Comparison of ENCODE assay signal across 8 cellular contexts in the genomic region with DNA sequence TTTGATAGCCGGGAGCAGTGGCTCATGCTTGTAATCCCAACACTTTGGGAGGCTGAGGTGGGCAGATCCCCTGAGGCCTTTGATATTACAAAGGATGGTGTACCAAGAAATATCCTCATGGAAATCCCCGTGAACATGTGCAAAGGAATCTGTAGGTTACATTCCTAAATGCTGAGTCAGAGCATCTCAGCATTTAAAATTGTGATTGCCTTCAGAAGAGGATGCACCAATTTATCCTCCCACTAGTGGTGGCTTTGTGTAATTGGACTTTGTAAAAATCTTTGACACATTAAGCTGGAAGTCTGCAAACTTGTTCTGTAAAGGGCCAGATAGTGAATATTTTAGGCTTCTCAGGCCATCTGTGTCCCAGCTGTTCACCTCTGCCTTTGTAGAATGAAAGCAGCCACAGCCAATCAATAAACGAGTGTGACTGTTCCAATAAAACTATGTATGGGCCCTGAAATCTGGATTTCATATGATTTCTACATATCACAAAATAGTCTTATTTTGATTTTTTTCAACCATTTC. TPM values are rescaled to one million over a fixed set of nuclear protein-coding genes. Genes with fewer than 3 reads are reported as not detected.
A peak's percentile ranks its signal among the peaks of the same experiment; 100 is the strongest.
DNase-seq lines count a peak whose midpoint lies in the region; ATAC-seq and TF ChIP-seq lines count a peak whose summit lies in the region.

No MANE protein-coding gene starts in this region.

- CTCF ChIA-PET in AG04450 (lab: Charles Lee): interaction anchor here (0.7 to 2.0 kb wide), 13 partner anchors 9 to 825 kb away, joined by 3 to 15 read pairs (median 4); partner anchors contain the start of gene TMEM14B

- no peaks in the 10 kb centered on the region for H3K27me3 ChIP-seq in AG04450 (ENCODE audit: control insufficient read depth, insufficient read depth, low read length)
- H3K27me3 ChIP-seq in SJSA1 (replicated peaks): no peaks in the 10 kb centered on the region

- no peaks in the 10 kb centered on the region for H3K9me3 Mint-ChIP-seq in nephron progenitor cell
- no peaks in the 10 kb centered on the region for H3K9me3 Mint-ChIP-seq in stimulated activated memory B cell treated with anti-CD40 and anti-IgM and Interleukin-4, amounts not matched to agents 10 μg/mL and 1 μg/mL and 100 μg/mL, for 72 hours

- H3K27ac ChIP-seq in AG04450 (ENCODE audit: low read depth, low read length): peak overlapping the region; percentile 67
- peak overlapping the region; percentile 70 for H3K27ac ChIP-seq in SJSA1

- peaks cover 4% of the 10 kb centered on the region for H3K4me1 Mint-ChIP-seq in nephron progenitor cell
- H3K4me1 Mint-ChIP-seq in stimulated activated memory B cell treated with anti-CD40 and anti-IgM and Interleukin-4, amounts not matched to agents 10 μg/mL and 1 μg/mL and 100 μg/mL, for 72 hours: peaks cover 18% of the 10 kb centered on the region

- H3K36me3 ChIP-seq in SJSA1: peaks cover 65% of the 10 kb centered on the region

- TF ChIP-seq CTCF in AG04450 (IDR thresholded peaks at IDR 0.05; ENCODE audit: low read depth, low read length) (peak; percentile 73), GM12864 (IDR thresholded peaks at IDR 0.05; ENCODE audit: low read depth, low read length, missing control alignments) (peak; percentile 58), nephron progenitor cell (IDR thresholded peaks at IDR 0.05) (peak; percentile 48)

- POLR2A ChIA-PET in AG04450 (lab: Yijun Ruan, JAX): interaction anchor here (0.5 to 1.0 kb wide), 2 partner anchors 37 to 40 kb away, joined by 4 read pairs; partner anchors contain the start of gene TMEM14C

- no peaks in the 10 kb centered on the region for H3K27me3 Mint-ChIP-seq in nephron progenitor cell (ENCODE audit: low read depth, poor library complexity)
- no peaks in the 10 kb centered on the region for H3K27me3 Mint-ChIP-seq in stimulated activated memory B cell treated with anti-CD40 and anti-IgM and Interleukin-4, amounts not matched to agents 10 μg/mL and 1 μg/mL and 100 μg/mL, for 72 hours

- H3K9me3 ChIP-seq in AG04450 (ENCODE audit: control insufficient read depth, insufficient read depth, low read length): no peaks in the 10 kb centered on the region
- no peaks in the 10 kb centered on the region for H3K9me3 ChIP-seq in SJSA1 (replicated peaks)

- H3K4me1 ChIP-seq in SJSA1 (replicated peaks): peaks cover 27% of the 10 kb centered on the region

- H3K4me3 Mint-ChIP-seq in nephron progenitor cell: no peak overlapping the region
- H3K4me3 Mint-ChIP-seq in stimulated activated memory B cell treated with anti-CD40 and anti-IgM and Interleukin-4, amounts not matched to agents 10 μg/mL and 1 μg/mL and 100 μg/mL, for 72 hours: no peak overlapping the region

- H3K4me3 ChIP-seq in AG04450 (ENCODE audit: low read depth, low read length) (no peak overlapping the region), GM12864 (ENCODE audit: low read depth, low read length) (no peak overlapping the region), SJSA1 (no peak overlapping the region)

- peak; percentile 85 for ATAC-seq in HG03354 (IDR thresholded peaks at IDR 0.05; ENCODE audit: poor library complexity, severe bottlenecking, unreplicated experiment)
- peak; percentile 76 for ATAC-seq in esophagus mucosa
- ATAC-seq in stimulated activated memory B cell treated with anti-CD40 and anti-IgM and Interleukin-4, amounts not matched to agents 10 μg/mL and 1 μg/mL and 100 μg/mL, for 72 hours: no peak

- peaks cover 79% of the 10 kb centered on the region for H3K36me3 Mint-ChIP-seq in nephron progenitor cell (ENCODE audit: low read depth)
- peaks cover 53% of the 10 kb centered on the region for H3K36me3 Mint-ChIP-seq in stimulated activated memory B cell treated with anti-CD40 and anti-IgM and Interleukin-4, amounts not matched to agents 10 μg/mL and 1 μg/mL and 100 μg/mL, for 72 hours

- DNase-seq in AG04450 (ENCODE audit: low read depth, low spot score) (peak; percentile 86), GM12864 (ENCODE audit: low read depth) (no peak), SJSA1 (ENCODE audit: low read depth in 1 of 2, low spot score in 2 of 2) (peak; percentile 83 to 91), nephron progenitor cell (no peak), UCSD-AML1 (lab: John Stamatoyannopoulos, UW; ENCODE audit: unreplicated experiment) (no peak)

- peak overlapping the region; percentile 82 for H3K27ac Mint-ChIP-seq in nephron progenitor cell
- H3K27ac Mint-ChIP-seq in stimulated activated memory B cell treated with anti-CD40 and anti-IgM and Interleukin-4, amounts not matched to agents 10 μg/mL and 1 μg/mL and 100 μg/mL, for 72 hours: no peak overlapping the region

RNA-seq across cellular contexts. Expression of gene TMEM14B, which starts 11.8 kb away (rescaled TPM):
- 104 and 148 TPM in 2 replicates for polyA plus RNA-seq in AG04450 (2011; rRNA removed)
- polyA minus RNA-seq in AG04450 (2011; rRNA and poly(A)+ RNA removed): 30.5 and 34.9 TPM in 2 replicates
- total RNA-seq in SJSA1 (2014; rRNA removed; shearing (Covaris generic)): 171 and 226 TPM in 2 replicates
- 49.3 TPM for total RNA-seq in esophagus mucosa

RNA-seq across cellular contexts. Expression of gene TMEM14C, which starts 36.5 kb away (rescaled TPM):
- polyA plus RNA-seq in AG04450 (2011; rRNA removed): 284 and 385 TPM in 2 replicates
- 91.9 and 92.2 TPM in 2 replicates for polyA minus RNA-seq in AG04450 (2011; rRNA and poly(A)+ RNA removed)
- total RNA-seq in SJSA1 (2014; rRNA removed; shearing (Covaris generic)): 281 and 359 TPM in 2 replicates
- 64.5 TPM for total RNA-seq in esophagus mucosa

Comparison
In these comparisons a context has a peak if more than half of its experiments do, and no peak if none do; other contexts are left out.
1. DNase-seq: peak in AG04450 (single experiment) and SJSA1 (2 of 2); none in GM12864 (single experiment), nephron progenitor cell (single experiment) and UCSD-AML1 (single experiment).
2. Peak in every context shown above with its lines, with median percentiles within 50 percentile points of each other: CTCF ChIP-seq.